In the genomic region with DNA sequence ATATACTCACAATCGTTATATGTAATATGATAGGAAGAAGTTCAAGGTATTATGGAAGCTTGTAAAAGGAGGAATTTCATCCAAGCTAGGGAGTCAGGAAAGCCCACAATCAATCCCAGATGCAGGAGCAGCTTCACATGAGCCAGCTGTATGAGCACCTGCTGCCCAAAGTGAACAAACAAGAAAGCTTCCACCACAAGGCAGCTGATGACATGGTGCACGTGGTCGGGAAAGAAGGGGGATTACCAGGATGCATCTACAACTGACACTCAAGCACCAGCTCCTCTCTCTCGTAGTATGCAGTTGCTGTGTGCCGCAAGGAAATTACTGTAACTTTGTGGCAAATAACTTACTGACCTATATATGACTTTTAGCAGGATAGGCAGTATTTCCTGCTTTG, we compare ENCODE assay signal across 19 cellular contexts.
"Had no signal": no experiment of that assay in that cellular context is flagged by ENCODE, and none has a peak within 500 bp of the region (broad histone marks: within the 10 kb centered on the region; RNA-seq: fewer than 3 reads in every experiment).

No MANE protein-coding gene starts in this region.

- H3K4me3 ChIP-seq: ascending aorta, breast epithelium, lung, sigmoid colon, testis, upper lobe of right lung had no signal

- H3K36me3 ChIP-seq: ascending aorta, breast epithelium, sigmoid colon, upper lobe of right lung, WERI-Rb-1 had no signal

- H3K9me3 Mint-ChIP-seq: activated naive CD4-positive, alpha-beta T cell treated with anti-CD3 and anti-CD28 coated beads, Interleukin-2, amount 10 ng/mL, durations not matched to agents 7 days and 5 days; mesothelial cell of epicardium; neural crest cell; stimulated activated naive CD8-positive, alpha-beta T cell treated with anti-CD3 and anti-CD28 coated beads, Interleukin-15, amount 100 ng/mL, for 72 hours had no signal

- H3K27me3 ChIP-seq: ascending aorta, breast epithelium, foreskin keratinocyte, sigmoid colon, testis, upper lobe of right lung had no signal

- H3K27ac Mint-ChIP-seq: activated CD8-positive, alpha-beta memory T cell treated with anti-CD3 and anti-CD28 coated beads, Interleukin-2, amount 10 ng/mL, durations not matched to agents 7 days and 5 days; activated naive CD4-positive, alpha-beta T cell treated with anti-CD3 and anti-CD28 coated beads, Interleukin-2, amount 10 ng/mL, durations not matched to agents 7 days and 5 days; mesothelial cell of epicardium; stimulated activated naive CD8-positive, alpha-beta T cell treated with anti-CD3 and anti-CD28 coated beads, Interleukin-15, amount 100 ng/mL, for 72 hours had no signal

- H3K4me1 Mint-ChIP-seq: activated CD8-positive, alpha-beta memory T cell treated with anti-CD3 and anti-CD28 coated beads, Interleukin-2, amount 10 ng/mL, durations not matched to agents 7 days and 5 days; activated naive CD4-positive, alpha-beta T cell treated with anti-CD3 and anti-CD28 coated beads, Interleukin-2, amount 10 ng/mL, durations not matched to agents 7 days and 5 days; mesothelial cell of epicardium; stimulated activated naive CD8-positive, alpha-beta T cell treated with anti-CD3 and anti-CD28 coated beads, Interleukin-15, amount 100 ng/mL, for 72 hours had no signal

- H3K27me3 Mint-ChIP-seq: activated CD8-positive, alpha-beta memory T cell treated with anti-CD3 and anti-CD28 coated beads, Interleukin-2, amount 10 ng/mL, durations not matched to agents 7 days and 5 days; activated naive CD4-positive, alpha-beta T cell treated with anti-CD3 and anti-CD28 coated beads, Interleukin-2, amount 10 ng/mL, durations not matched to agents 7 days and 5 days had no signal

- H3K9me3 ChIP-seq: ascending aorta, breast epithelium, sigmoid colon, testis, upper lobe of right lung had no signal

- H3K27ac ChIP-seq: ascending aorta, breast epithelium, foreskin keratinocyte, sigmoid colon, testis, upper lobe of right lung, WERI-Rb-1 had no signal

- DNase-seq: activated CD4-positive, alpha-beta T cell treated with anti-CD3 and anti-CD28 coated beads, Interleukin-2, amount 50 U/mL, for 48 hours; activated CD8-positive, alpha-beta memory T cell treated with anti-CD3 and anti-CD28 coated beads, Interleukin-2, amount 10 ng/mL, durations not matched to agents 7 days and 5 days; activated naive CD4-positive, alpha-beta T cell treated with anti-CD3 and anti-CD28 coated beads, Interleukin-2, amount 10 ng/mL, durations not matched to agents 7 days and 5 days; activated T-cell treated with anti-CD3 and anti-CD28 coated beads, Interleukin-2, amount 50 U/mL, for 1 hour; cerebellar nuclear complex; effector memory CD4-positive, alpha-beta T cell; foreskin keratinocyte; sigmoid colon; stimulated activated CD4-positive, alpha-beta T cell treated with anti-CD3 and anti-CD28 coated beads, Interleukin-1b, Interleukin-23, amount 100 ng/mL, for 48 hours; stimulated activated naive CD8-positive, alpha-beta T cell treated with anti-CD3 and anti-CD28 coated beads, Interleukin-15, amount 100 ng/mL, for 72 hours; T1000; testis; upper lobe of right lung; WERI-Rb-1 had no signal

- H3K36me3 Mint-ChIP-seq: activated CD8-positive, alpha-beta memory T cell treated with anti-CD3 and anti-CD28 coated beads, Interleukin-2, amount 10 ng/mL, durations not matched to agents 7 days and 5 days; activated naive CD4-positive, alpha-beta T cell treated with anti-CD3 and anti-CD28 coated beads, Interleukin-2, amount 10 ng/mL, durations not matched to agents 7 days and 5 days; mesothelial cell of epicardium had no signal

- ATAC-seq: activated CD8-positive, alpha-beta memory T cell treated with anti-CD3 and anti-CD28 coated beads, Interleukin-2, amount 10 ng/mL, durations not matched to agents 7 days and 5 days; foreskin keratinocyte had no signal

- H3K4me1 ChIP-seq: ascending aorta, breast epithelium, foreskin keratinocyte, sigmoid colon, testis, upper lobe of right lung had no signal

- H3K4me3 Mint-ChIP-seq: activated CD8-positive, alpha-beta memory T cell treated with anti-CD3 and anti-CD28 coated beads, Interleukin-2, amount 10 ng/mL, durations not matched to agents 7 days and 5 days; activated naive CD4-positive, alpha-beta T cell treated with anti-CD3 and anti-CD28 coated beads, Interleukin-2, amount 10 ng/mL, durations not matched to agents 7 days and 5 days; mesothelial cell of epicardium; neural crest cell; stimulated activated naive CD8-positive, alpha-beta T cell treated with anti-CD3 and anti-CD28 coated beads, Interleukin-15, amount 100 ng/mL, for 72 hours had no signal
